Comparison of ENCODE assay signal across 8 cellular contexts in genomic region chr7:137342751-137343482, GRCh38. TPM values are rescaled to one million over a fixed set of nuclear protein-coding genes. Genes with fewer than 3 reads are reported as not detected.
DNase-seq lines count a peak whose midpoint lies in the region; ATAC-seq and TF ChIP-seq lines count a peak whose summit lies in the region.
"Had no signal": no experiment of that assay in that cellular context is flagged by ENCODE, and none has a peak within 500 bp of the region (broad histone marks: within the 10 kb centered on the region; RNA-seq: fewer than 3 reads in every experiment).

No MANE protein-coding gene starts in this region.

- no peaks in the 10 kb centered on the region for H3K9me3 ChIP-seq in Peyer's patch
- H3K9me3 ChIP-seq in esophagus muscularis mucosa: no peaks in the 10 kb centered on the region
- H3K9me3 ChIP-seq in mesodermal cell (ENCODE audit: control insufficient read depth, low read length): no peaks in the 10 kb centered on the region
- no peaks in the 10 kb centered on the region for H3K9me3 ChIP-seq in tibial nerve

- no peak for TF ChIP-seq EP300 in esophagus muscularis mucosa (IDR thresholded peaks at IDR 0.05)
- TF ChIP-seq EP300 in tibial nerve (IDR thresholded peaks at IDR 0.05): no peak

- WGBS in esophagus muscularis mucosa: 10% methylated on average over 10 of the region's 12 CpGs
- 12 to 16% methylated on average over 4 to 12 of the region's 12 CpGs for whole genome bisulfite sequencing in mesodermal cell (ENCODE audit: insufficient coverage in 2 of 2), 2 experiments
- WGBS in tibial nerve, 2 donors: 11 to 13% methylated on average over 12 of the region's 12 CpGs

- H3K4me3 ChIP-seq in Peyer's patch (peak overlapping the region in 3 of 4 donors; percentile 1 to 37 (median 10)), esophagus muscularis mucosa (peak overlapping the region; percentile 44 to 62 (median 49)), mesodermal cell (ENCODE audit: extremely low read depth, insufficient read depth, low read length, poor library complexity, severe bottlenecking) (peak overlapping the region; percentile 32), tibial nerve (peak overlapping the region; percentile 27 to 50 (median 43))

- H3K27me3 ChIP-seq in Peyer's patch (no peaks in the 10 kb centered on the region), esophagus muscularis mucosa (no peaks in the 10 kb centered on the region), tibial nerve (no peaks in the 10 kb centered on the region)

- no peaks in the 10 kb centered on the region for H3K36me3 ChIP-seq in Peyer's patch
- no peaks in the 10 kb centered on the region for H3K36me3 ChIP-seq in esophagus muscularis mucosa
- H3K36me3 ChIP-seq in mesodermal cell (ENCODE audit: control insufficient read depth, insufficient read depth, low read length): no peaks in the 10 kb centered on the region
- H3K36me3 ChIP-seq in tibial nerve: no peaks in the 10 kb centered on the region

- TF ChIP-seq POLR2A in Peyer's patch (IDR thresholded peaks at IDR 0.05) (no peak), esophagus muscularis mucosa (IDR thresholded peaks at IDR 0.05; ENCODE audit: low read depth) (no peak), tibial nerve (IDR thresholded peaks at IDR 0.05) (no peak)

- intact Hi-C loops in esophagus muscularis mucosa (cut with DNase I): no loop called here

- H3K27ac ChIP-seq in Peyer's patch (no peak overlapping the region), esophagus muscularis mucosa (replicated peaks in 1 of 4) (peak overlapping the region in 1 of 4 donors; percentile 33), mesodermal cell (ENCODE audit: low read depth, low read length, severe bottlenecking) (no peak overlapping the region), tibial nerve (peak overlapping the region in 2 of 4 donors; percentile 71 to 75)

- TF ChIP-seq CTCF in Peyer's patch (IDR thresholded peaks at IDR 0.05) (no peak), esophagus muscularis mucosa (IDR thresholded peaks at IDR 0.05) (no peak), tibial nerve (IDR thresholded peaks at IDR 0.05) (no peak)

- no peaks in the 10 kb centered on the region for H3K4me1 ChIP-seq in Peyer's patch
- peaks cover 4 to 22% (median 18%) of the 10 kb centered on the region in 4 donors for H3K4me1 ChIP-seq in esophagus muscularis mucosa
- H3K4me1 ChIP-seq in mesodermal cell (ENCODE audit: control insufficient read depth, insufficient read depth, low read length, poor library complexity, severe bottlenecking): no peaks in the 10 kb centered on the region
- peaks cover 0 to 33% (median 0%) of the 10 kb centered on the region in 4 donors for H3K4me1 ChIP-seq in tibial nerve

- no peak for ATAC-seq in GM21515 (IDR thresholded peaks at IDR 0.05; ENCODE audit: unreplicated experiment)
- ATAC-seq in GM18502 (IDR thresholded peaks at IDR 0.05; ENCODE audit: poor library complexity, unreplicated experiment): no peak
- no peak for ATAC-seq in GM19397 (IDR thresholded peaks at IDR 0.05; ENCODE audit: unreplicated experiment)

- DNase-seq in Peyer's patch: no peak
- no peak for DNase-seq in esophagus muscularis mucosa (ENCODE audit: extremely low spot score)
- DNase-seq in tibial nerve (ENCODE audit: low spot score in 2 of 2): no peak
- DNase-seq: activated CD8-positive, alpha-beta memory T cell treated with anti-CD3 and anti-CD28 coated beads for 24 hours had no signal

RNA-seq across cellular contexts. Expression of gene PTN, which starts 0.6 kb away (rescaled TPM):
- total RNA-seq in Peyer's patch (1 to 10 TPM; 2.8 to 6.7 (median 4.0) TPM), esophagus muscularis mucosa (1 to 10 TPM; 5.4 to 9.2 (median 7.1) TPM), tibial nerve (10 to 100 TPM in 1 of 4 donors, 1 to 10 TPM in 3; 5.0 to 10.0 (median 7.4) TPM)
- 52.7 TPM for polyA plus RNA-seq in mesodermal cell (2013, experiment 1 of 2)
- polyA plus RNA-seq in mesodermal cell (2013, experiment 2 of 2): 49.8 TPM
